ENCODE assay signal across 13 cellular contexts in the genomic region with DNA sequence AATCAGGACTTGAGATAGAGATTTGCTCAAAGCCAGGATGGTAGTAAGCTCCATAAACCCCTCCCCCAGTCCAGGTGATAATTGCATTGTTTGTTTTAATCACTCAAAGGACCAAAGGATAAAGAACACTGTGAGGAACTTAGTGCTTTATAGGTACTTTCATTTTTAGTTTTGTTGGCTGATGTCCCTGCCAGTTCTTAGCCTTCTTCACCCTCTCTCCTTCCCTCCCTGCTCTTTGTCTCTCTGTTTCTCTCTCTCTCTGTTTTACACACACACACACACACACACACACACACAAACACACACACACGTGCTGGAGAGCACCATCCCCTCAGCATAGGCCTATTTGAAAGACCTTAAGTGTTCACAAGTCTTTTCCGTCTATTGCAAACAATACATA. TPM values are rescaled to one million over a fixed set of nuclear protein-coding genes. Genes with fewer than 3 reads are reported as not detected.
A peak's percentile ranks its signal among the peaks of the same experiment; 100 is the strongest.
DNase-seq lines count a peak whose midpoint lies in the region; ATAC-seq lines count a peak whose summit lies in the region.
"Had no signal": no experiment of that assay in that cellular context is flagged by ENCODE, and none has a peak within 500 bp of the region (broad histone marks: within the 10 kb centered on the region; RNA-seq: fewer than 3 reads in every experiment).

No MANE protein-coding gene starts in this region.

- H3K36me3 Mint-ChIP-seq in T-cell (no peaks in the 10 kb centered on the region), memory B cell (no peaks in the 10 kb centered on the region)

- peak overlapping the region in 1 of 2 donors; percentile 27 for H3K4me3 Mint-ChIP-seq in stimulated activated naive CD8-positive, alpha-beta T cell treated with anti-CD3 and anti-CD28 coated beads, Interleukin-15, amount 100 ng/mL, for 72 hours
- H3K4me3 Mint-ChIP-seq in T-cell (peak overlapping the region; percentile 17 to 65 (median 49)), memory B cell (peak overlapping the region; percentile 28)
- H3K4me3 Mint-ChIP-seq: nephron progenitor cell had no signal

- ATAC-seq in stimulated activated naive CD8-positive, alpha-beta T cell treated with anti-CD3 and anti-CD28 coated beads, Interleukin-15, Interleukin-2, amounts not matched to agents 100 U/mL and 50 U/mL, for 24 hours = peak; percentile 6
- ATAC-seq in stimulated activated naive CD8-positive, alpha-beta T cell treated with anti-CD3 and anti-CD28 coated beads, Interleukin-15, amount 100 ng/mL, for 72 hours = no peak
- ATAC-seq in T-cell (replicated peaks in 1 of 4) (peak in 2 of 4 experiments; percentile 13 to 55), memory B cell (ENCODE audit: low read depth) (no peak)

- H3K4me1 Mint-ChIP-seq in stimulated activated naive CD8-positive, alpha-beta T cell treated with anti-CD3 and anti-CD28 coated beads, Interleukin-15, amount 100 ng/mL, for 72 hours = peaks cover 12% of the 10 kb centered on the region
- H3K4me1 Mint-ChIP-seq in T-cell (peaks cover 51 to 68% (median 59%) of the 10 kb centered on the region in 3 donors), memory B cell (peaks cover 5% of the 10 kb centered on the region)

- no peak for DNase-seq in stimulated activated naive CD8-positive, alpha-beta T cell treated with anti-CD3 and anti-CD28 coated beads, Interleukin-15, Interleukin-2, amounts not matched to agents 100 U/mL and 50 U/mL, for 24 hours
- DNase-seq in stimulated activated naive CD8-positive, alpha-beta T cell treated with anti-CD3 and anti-CD28 coated beads, Interleukin-15, amount 100 ng/mL, for 72 hours = no peak
- DNase-seq in T-cell = no peak
- no peak for DNase-seq in memory B cell (ENCODE audit: low spot score in 2 of 2)
- no peak for DNase-seq in cerebellar nuclear complex (lab: John Stamatoyannopoulos, UW)
- no peak for DNase-seq in activated effector memory CD4-positive, alpha-beta T cell treated with Interleukin-2 at 50 U/mL for 16 hours
- no peak for DNase-seq in LoVo (ENCODE audit: low spot score)
- no peak for DNase-seq in activated gamma-delta T cell treated with Interleukin-2 at 50 U/mL for 16 hours
- DNase-seq: anterior cingulate cortex; NCI-H2171 treated with DMSO at 0.1 percent for 48 hours; nephron progenitor cell; SHP77; stimulated activated CD4-positive, alpha-beta T cell treated with anti-CD3 and anti-CD28 coated beads, Interleukin-4, amount 100 ng/mL, for 4 hours had no signal

- H3K9me3 Mint-ChIP-seq in stimulated activated naive CD8-positive, alpha-beta T cell treated with anti-CD3 and anti-CD28 coated beads, Interleukin-15, amount 100 ng/mL, for 72 hours = no peaks in the 10 kb centered on the region
- H3K9me3 Mint-ChIP-seq in T-cell = no peaks in the 10 kb centered on the region
- H3K9me3 Mint-ChIP-seq in memory B cell = no peaks in the 10 kb centered on the region
- H3K9me3 Mint-ChIP-seq: nephron progenitor cell had no signal

- no peak overlapping the region for H3K27ac Mint-ChIP-seq in stimulated activated naive CD8-positive, alpha-beta T cell treated with anti-CD3 and anti-CD28 coated beads, Interleukin-15, amount 100 ng/mL, for 72 hours
- peak overlapping the region; percentile 8 to 79 for H3K27ac Mint-ChIP-seq in T-cell
- no peak overlapping the region for H3K27ac Mint-ChIP-seq in memory B cell
- H3K27ac Mint-ChIP-seq: nephron progenitor cell had no signal

- peaks cover 15% of the 10 kb centered on the region for H3K27me3 Mint-ChIP-seq in stimulated activated naive CD8-positive, alpha-beta T cell treated with anti-CD3 and anti-CD28 coated beads, Interleukin-15, amount 100 ng/mL, for 72 hours
- peaks cover 7 to 17% of the 10 kb centered on the region in 2 donors for H3K27me3 Mint-ChIP-seq in T-cell
- peaks cover 1% of the 10 kb centered on the region for H3K27me3 Mint-ChIP-seq in memory B cell

- CTCF ChIA-PET in T-cell (lab: Charles Lee) = no interaction called here

- POLR2A ChIA-PET in T-cell (lab: Charles Lee) = no interaction called here

RNA-seq across cellular contexts. Expression of gene FRY, which starts 5.2 kb away (rescaled TPM):
- total RNA-seq in T-cell = 10 to 100 TPM; 11.5 to 35.3 (median 15.2) TPM

Comparison
In these comparisons a context has a peak if more than half of its experiments do, and no peak if none do; other contexts are left out.
1. H3K27ac Mint-ChIP-seq: peak in T-cell (2 of 2); none in stimulated activated naive CD8-positive, alpha-beta T cell treated with anti-CD3 and anti-CD28 coated beads, Interleukin-15, amount 100 ng/mL, for 72 hours (0 of 2) and memory B cell (single experiment).